ENCODE assay signal across 19 cellular contexts in the genomic region with DNA sequence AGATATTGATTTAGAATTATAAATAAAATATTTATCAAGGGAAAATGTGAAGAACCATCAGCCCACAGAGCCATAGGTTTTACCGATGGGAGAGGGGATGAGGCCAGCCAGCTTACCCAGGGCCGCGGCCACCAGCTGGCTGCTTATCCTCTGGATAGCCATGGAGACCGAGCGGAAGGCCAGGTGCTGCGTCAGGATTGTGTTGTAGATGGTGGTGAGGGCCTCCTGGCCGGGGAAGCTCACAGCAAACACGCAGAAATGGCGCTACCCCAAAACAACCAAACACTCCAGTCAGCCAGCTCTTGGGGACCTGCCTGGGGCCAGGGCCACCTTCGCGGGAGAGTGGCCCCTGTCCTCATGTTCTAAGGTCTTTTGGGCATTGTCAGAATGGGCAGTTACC.
"Had no signal": no experiment of that assay in that cellular context is flagged by ENCODE, and none has a peak within 500 bp of the region (broad histone marks: within the 10 kb centered on the region; RNA-seq: fewer than 3 reads in every experiment).

No MANE protein-coding gene starts in this region.

- DNase-seq: Kasumi-1, MM.1S, NCI-H1105 treated with DMSO at 0.1 percent for 48 hours, NCI-H1417 treated with DMSO at 0.1 percent for 48 hours, NCI-H1694, NCI-H187 treated with DMSO at 0.1 percent for 48 hours, NCI-H2029 treated with DMSO at 0.1 percent for 48 hours, NCI-H2171 treated with DMSO at 0.1 percent for 48 hours, NCI-H524, NCI-H526 treated with DMSO at 0.1 percent for 48 hours, NCI-H748 treated with DMSO at 0.1 percent for 48 hours, Right ventricle myocardium superior, RPMI8226, SJCRH30, T-helper 1 cell, T-helper 17 cell had no signal

- H3K27ac Mint-ChIP-seq: IgD-negative memory B cell, T-helper 17 cell had no signal

- ATAC-seq: K562, SK-N-SH treated with all-trans-retinoic acid at 6 μM for 48 hours, T-helper 17 cell had no signal

- H3K4me3 Mint-ChIP-seq: IgD-negative memory B cell, T-helper 17 cell had no signal

- H3K36me3 Mint-ChIP-seq: IgD-negative memory B cell had no signal

- H3K9me3 Mint-ChIP-seq: IgD-negative memory B cell had no signal
